ENCODE assay signal across 1 cellular context in the genomic region with DNA sequence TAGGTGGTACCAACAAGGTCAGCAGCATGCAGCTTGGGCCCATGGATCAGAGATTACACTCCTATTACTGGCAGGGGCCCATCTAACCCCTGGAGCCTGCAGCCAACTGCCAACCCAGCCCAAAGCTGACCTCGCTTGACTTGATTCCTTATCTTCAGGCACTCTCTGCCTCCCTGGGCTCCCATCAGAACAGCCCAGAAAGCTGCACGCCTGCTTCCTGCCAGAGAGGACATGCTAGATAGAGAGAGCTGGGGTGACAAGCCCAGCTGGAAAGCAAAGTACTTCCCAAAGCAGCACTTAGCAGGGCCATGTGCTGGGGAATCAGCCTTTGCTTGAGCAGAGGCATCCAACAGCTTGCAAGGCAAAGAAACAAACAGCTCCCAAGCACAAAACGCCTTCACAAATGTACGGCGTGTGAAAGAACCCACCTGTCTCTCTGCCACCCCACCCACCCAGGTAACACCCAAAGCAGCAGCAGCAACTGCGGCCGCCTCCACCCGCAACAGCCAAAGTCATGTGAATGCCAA.
TF ChIP-seq lines count a peak whose summit lies in the region.

No MANE protein-coding gene starts in this region.

TF ChIP-seq in K562, 482 proteins besides CTCF, POLR2A, EP300 and RAD21 (continued from another document and continues in another):
- TF ChIP-seq ZNF407 (IDR thresholded peaks at IDR 0.05; ENCODE audit: low read depth) (no peak), CREBBP (IDR thresholded peaks at IDR 0.05; ENCODE audit: low read depth, low read length) (no peak), EGR1 (conservative IDR thresholded peaks at IDR 0.05) (no peak; the same call in 1 of the 2 replicates), ZNF212 (CRISPR knock-in tag; IDR thresholded peaks at IDR 0.05) (no peak), RFX7 (CRISPR knock-in tag; IDR thresholded peaks at IDR 0.05) (no peak), ZNF778 (CRISPR knock-in tag; IDR thresholded peaks at IDR 0.05) (no peak), ZNF589 (CRISPR knock-in tag; IDR thresholded peaks at IDR 0.05; ENCODE audit: low read depth) (peak; percentile 91), MYNN (IDR thresholded peaks at IDR 0.05) (peak; percentile 93), MYNN (CRISPR knock-in tag; IDR thresholded peaks at IDR 0.05) (no peak), RAD51 (IDR thresholded peaks at IDR 0.05; ENCODE audit: borderline replicate concordance, low read depth) (no peak; the same call in 1 of the 2 replicates), SLC30A9 (CRISPR knock-in tag; IDR thresholded peaks at IDR 0.05) (no peak), FOXK2 (conservative IDR thresholded peaks at IDR 0.05 in 1 of 2, IDR thresholded peaks at IDR 0.05 in 1 of 2; ENCODE audit: low read depth in 2 of 2) (no peak), ETV6 (IDR thresholded peaks at IDR 0.05; ENCODE audit: borderline replicate concordance in 1 of 2, low read depth in 2 of 2, low read length in 1 of 2) (peak in 1 of 2 experiments; percentile 70; a peak in 1 of 4 replicates), ETV6 (CRISPR knock-in tag; IDR thresholded peaks at IDR 0.05; ENCODE audit: borderline replicate concordance) (no peak), PRDM10 (IDR thresholded peaks at IDR 0.05; ENCODE audit: partially characterized antibody) (no peak), ZNF830 (CRISPR knock-in tag; IDR thresholded peaks at IDR 0.05) (no peak), TSHZ1 (CRISPR knock-in tag; IDR thresholded peaks at IDR 0.05) (no peak), STAG1 (CRISPR knock-in tag; IDR thresholded peaks at IDR 0.05; ENCODE audit: borderline replicate concordance) (no peak)
- TF ChIP-seq, protein P1, sequence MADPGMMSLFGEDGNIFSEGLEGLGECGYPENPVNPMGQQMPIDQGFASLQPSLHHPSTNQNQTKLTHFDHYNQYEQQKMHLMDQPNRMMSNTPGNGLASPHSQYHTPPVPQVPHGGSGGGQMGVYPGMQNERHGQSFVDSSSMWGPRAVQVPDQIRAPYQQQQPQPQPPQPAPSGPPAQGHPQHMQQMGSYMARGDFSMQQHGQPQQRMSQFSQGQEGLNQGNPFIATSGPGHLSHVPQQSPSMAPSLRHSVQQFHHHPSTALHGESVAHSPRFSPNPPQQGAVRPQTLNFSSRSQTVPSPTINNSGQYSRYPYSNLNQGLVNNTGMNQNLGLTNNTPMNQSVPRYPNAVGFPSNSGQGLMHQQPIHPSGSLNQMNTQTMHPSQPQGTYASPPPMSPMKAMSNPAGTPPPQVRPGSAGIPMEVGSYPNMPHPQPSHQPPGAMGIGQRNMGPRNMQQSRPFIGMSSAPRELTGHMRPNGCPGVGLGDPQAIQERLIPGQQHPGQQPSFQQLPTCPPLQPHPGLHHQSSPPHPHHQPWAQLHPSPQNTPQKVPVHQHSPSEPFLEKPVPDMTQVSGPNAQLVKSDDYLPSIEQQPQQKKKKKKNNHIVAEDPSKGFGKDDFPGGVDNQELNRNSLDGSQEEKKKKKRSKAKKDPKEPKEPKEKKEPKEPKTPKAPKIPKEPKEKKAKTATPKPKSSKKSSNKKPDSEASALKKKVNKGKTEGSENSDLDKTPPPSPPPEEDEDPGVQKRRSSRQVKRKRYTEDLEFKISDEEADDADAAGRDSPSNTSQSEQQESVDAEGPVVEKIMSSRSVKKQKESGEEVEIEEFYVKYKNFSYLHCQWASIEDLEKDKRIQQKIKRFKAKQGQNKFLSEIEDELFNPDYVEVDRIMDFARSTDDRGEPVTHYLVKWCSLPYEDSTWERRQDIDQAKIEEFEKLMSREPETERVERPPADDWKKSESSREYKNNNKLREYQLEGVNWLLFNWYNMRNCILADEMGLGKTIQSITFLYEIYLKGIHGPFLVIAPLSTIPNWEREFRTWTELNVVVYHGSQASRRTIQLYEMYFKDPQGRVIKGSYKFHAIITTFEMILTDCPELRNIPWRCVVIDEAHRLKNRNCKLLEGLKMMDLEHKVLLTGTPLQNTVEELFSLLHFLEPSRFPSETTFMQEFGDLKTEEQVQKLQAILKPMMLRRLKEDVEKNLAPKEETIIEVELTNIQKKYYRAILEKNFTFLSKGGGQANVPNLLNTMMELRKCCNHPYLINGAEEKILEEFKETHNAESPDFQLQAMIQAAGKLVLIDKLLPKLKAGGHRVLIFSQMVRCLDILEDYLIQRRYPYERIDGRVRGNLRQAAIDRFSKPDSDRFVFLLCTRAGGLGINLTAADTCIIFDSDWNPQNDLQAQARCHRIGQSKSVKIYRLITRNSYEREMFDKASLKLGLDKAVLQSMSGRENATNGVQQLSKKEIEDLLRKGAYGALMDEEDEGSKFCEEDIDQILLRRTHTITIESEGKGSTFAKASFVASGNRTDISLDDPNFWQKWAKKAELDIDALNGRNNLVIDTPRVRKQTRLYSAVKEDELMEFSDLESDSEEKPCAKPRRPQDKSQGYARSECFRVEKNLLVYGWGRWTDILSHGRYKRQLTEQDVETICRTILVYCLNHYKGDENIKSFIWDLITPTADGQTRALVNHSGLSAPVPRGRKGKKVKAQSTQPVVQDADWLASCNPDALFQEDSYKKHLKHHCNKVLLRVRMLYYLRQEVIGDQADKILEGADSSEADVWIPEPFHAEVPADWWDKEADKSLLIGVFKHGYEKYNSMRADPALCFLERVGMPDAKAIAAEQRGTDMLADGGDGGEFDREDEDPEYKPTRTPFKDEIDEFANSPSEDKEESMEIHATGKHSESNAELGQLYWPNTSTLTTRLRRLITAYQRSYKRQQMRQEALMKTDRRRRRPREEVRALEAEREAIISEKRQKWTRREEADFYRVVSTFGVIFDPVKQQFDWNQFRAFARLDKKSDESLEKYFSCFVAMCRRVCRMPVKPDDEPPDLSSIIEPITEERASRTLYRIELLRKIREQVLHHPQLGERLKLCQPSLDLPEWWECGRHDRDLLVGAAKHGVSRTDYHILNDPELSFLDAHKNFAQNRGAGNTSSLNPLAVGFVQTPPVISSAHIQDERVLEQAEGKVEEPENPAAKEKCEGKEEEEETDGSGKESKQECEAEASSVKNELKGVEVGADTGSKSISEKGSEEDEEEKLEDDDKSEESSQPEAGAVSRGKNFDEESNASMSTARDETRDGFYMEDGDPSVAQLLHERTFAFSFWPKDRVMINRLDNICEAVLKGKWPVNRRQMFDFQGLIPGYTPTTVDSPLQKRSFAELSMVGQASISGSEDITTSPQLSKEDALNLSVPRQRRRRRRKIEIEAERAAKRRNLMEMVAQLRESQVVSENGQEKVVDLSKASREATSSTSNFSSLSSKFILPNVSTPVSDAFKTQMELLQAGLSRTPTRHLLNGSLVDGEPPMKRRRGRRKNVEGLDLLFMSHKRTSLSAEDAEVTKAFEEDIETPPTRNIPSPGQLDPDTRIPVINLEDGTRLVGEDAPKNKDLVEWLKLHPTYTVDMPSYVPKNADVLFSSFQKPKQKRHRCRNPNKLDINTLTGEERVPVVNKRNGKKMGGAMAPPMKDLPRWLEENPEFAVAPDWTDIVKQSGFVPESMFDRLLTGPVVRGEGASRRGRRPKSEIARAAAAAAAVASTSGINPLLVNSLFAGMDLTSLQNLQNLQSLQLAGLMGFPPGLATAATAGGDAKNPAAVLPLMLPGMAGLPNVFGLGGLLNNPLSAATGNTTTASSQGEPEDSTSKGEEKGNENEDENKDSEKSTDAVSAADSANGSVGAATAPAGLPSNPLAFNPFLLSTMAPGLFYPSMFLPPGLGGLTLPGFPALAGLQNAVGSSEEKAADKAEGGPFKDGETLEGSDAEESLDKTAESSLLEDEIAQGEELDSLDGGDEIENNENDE (IDR thresholded peaks at IDR 0.05; ENCODE audit: low read depth, low read length), result no peak
